1 cellular context compared by ENCODE assay signal in the genomic region with DNA sequence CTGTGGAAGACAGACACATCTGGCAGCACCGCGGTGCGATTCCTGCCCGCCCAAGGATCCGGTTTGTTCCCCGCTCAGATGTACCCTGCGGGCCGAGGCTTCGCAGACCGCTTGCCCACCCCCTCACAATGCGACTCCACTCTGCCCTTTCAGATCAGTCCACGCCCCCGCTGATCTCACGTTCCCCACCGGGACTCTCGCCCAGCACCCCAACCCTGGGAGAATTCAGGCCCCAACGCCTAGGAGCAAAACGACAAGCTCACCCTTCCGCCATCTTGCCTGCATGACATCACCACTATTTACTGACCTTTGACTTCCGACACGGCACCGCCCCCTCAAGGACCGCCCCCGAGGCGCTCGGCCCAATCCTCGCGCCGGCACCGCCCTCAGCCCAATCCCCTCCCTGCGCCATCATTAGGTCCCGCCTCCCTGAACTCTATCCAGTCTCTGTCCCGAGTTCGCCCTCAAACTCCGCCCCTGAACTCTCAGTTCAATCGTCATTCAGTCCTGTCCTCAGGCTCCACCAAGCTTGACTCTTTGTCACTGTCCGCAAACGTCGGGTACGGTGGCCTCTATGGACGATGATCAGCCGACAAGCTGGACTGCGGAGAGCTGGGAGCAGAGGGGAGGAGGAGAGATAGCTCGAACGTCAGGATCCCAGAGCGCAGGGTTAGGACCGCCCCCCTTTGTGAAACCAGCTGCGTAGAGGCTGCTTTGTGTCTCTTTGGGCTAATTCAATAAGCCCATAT.
TF ChIP-seq lines count a peak whose summit lies in the region.

A gene with protein sequence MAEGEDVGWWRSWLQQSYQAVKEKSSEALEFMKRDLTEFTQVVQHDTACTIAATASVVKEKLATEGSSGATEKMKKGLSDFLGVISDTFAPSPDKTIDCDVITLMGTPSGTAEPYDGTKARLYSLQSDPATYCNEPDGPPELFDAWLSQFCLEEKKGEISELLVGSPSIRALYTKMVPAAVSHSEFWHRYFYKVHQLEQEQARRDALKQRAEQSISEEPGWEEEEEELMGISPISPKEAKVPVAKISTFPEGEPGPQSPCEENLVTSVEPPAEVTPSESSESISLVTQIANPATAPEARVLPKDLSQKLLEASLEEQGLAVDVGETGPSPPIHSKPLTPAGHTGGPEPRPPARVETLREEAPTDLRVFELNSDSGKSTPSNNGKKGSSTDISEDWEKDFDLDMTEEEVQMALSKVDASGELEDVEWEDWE (minus strand): TSS at position 301 of the 749 bp plus-strand sequence. CDS start 27 bp downstream, at position 274.

TF ChIP-seq in HepG2, 621 proteins besides CTCF, POLR2A, EP300 and RAD21 (continued from another document and continues in another):
- TF ChIP-seq, protein P1, sequence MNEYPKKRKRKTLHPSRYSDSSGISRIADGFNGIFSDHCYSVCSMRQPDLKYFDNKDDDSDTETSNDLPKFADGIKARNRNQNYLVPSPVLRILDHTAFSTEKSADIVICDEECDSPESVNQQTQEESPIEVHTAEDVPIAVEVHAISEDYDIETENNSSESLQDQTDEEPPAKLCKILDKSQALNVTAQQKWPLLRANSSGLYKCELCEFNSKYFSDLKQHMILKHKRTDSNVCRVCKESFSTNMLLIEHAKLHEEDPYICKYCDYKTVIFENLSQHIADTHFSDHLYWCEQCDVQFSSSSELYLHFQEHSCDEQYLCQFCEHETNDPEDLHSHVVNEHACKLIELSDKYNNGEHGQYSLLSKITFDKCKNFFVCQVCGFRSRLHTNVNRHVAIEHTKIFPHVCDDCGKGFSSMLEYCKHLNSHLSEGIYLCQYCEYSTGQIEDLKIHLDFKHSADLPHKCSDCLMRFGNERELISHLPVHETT (CRISPR knock-in tag; conservative IDR thresholded peaks at IDR 0.05): 0 out of 2 replicates have a peak, but pooled peaks have one; percentile 48
- TF ChIP-seq RBFOX2 (IDR thresholded peaks at IDR 0.05; ENCODE audit: low read depth, low read length): peak; percentile 59
- TF ChIP-seq ZNF710 (CRISPR knock-in tag; IDR thresholded peaks at IDR 0.05; ENCODE audit: borderline replicate concordance): no peak
- TF ChIP-seq TAF1 (CRISPR knock-in tag; IDR thresholded peaks at IDR 0.05): peak; percentile 88
- peak; percentile 87 to 93 for TF ChIP-seq NR2F1 (CRISPR knock-in tag; IDR thresholded peaks at IDR 0.05)
- no peak; the same call in 1 of the 2 replicates for TF ChIP-seq ZSCAN9 (CRISPR knock-in tag; IDR thresholded peaks at IDR 0.05; ENCODE audit: borderline replicate concordance)
- 0 out of 2 replicates have a peak, but pooled peaks have one; percentile 60 for TF ChIP-seq MTA1 (CRISPR knock-in tag; IDR thresholded peaks at IDR 0.05; ENCODE audit: borderline replicate concordance)
- TF ChIP-seq, protein P2, sequence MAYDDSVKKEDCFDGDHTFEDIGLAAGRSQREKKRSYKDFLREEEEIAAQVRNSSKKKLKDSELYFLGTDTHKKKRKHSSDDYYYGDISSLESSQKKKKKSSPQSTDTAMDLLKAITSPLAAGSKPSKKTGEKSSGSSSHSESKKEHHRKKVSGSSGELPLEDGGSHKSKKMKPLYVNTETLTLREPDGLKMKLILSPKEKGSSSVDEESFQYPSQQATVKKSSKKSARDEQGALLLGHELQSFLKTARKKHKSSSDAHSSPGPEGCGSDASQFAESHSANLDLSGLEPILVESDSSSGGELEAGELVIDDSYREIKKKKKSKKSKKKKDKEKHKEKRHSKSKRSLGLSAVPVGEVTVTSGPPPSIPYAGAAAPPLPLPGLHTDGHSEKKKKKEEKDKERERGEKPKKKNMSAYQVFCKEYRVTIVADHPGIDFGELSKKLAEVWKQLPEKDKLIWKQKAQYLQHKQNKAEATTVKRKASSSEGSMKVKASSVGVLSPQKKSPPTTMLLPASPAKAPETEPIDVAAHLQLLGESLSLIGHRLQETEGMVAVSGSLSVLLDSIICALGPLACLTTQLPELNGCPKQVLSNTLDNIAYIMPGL (CRISPR knock-in tag; IDR thresholded peaks at IDR 0.05; ENCODE audit: borderline replicate concordance in 1 of 2, low read depth in 1 of 2): peak in 1 of 2 experiments; percentile 66; a peak in 2 of 4 replicates
- 0 out of 2 replicates have a peak, but pooled peaks have one; percentile 26 for TF ChIP-seq MED13 (CRISPR knock-in tag; IDR thresholded peaks at IDR 0.05)
- peak; percentile 94 for TF ChIP-seq NR2F6 (IDR thresholded peaks at IDR 0.05)
- TF ChIP-seq NR2F6 (CRISPR knock-in tag; IDR thresholded peaks at IDR 0.05): peak; percentile 95
- TF ChIP-seq, protein P3, sequence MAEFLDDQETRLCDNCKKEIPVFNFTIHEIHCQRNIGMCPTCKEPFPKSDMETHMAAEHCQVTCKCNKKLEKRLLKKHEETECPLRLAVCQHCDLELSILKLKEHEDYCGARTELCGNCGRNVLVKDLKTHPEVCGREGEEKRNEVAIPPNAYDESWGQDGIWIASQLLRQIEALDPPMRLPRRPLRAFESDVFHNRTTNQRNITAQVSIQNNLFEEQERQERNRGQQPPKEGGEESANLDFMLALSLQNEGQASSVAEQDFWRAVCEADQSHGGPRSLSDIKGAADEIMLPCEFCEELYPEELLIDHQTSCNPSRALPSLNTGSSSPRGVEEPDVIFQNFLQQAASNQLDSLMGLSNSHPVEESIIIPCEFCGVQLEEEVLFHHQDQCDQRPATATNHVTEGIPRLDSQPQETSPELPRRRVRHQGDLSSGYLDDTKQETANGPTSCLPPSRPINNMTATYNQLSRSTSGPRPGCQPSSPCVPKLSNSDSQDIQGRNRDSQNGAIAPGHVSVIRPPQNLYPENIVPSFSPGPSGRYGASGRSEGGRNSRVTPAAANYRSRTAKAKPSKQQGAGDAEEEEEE (CRISPR knock-in tag; IDR thresholded peaks at IDR 0.05; ENCODE audit: borderline replicate concordance): 0 out of 2 replicates have a peak, but pooled peaks have one; percentile 37
- TF ChIP-seq SIN3A (IDR thresholded peaks at IDR 0.05; ENCODE audit: borderline replicate concordance, low read depth, low read length): peak; percentile 72; the same call in 1 of the 2 replicates
- TF ChIP-seq PBX3 (CRISPR knock-in tag; IDR thresholded peaks at IDR 0.05; ENCODE audit: borderline replicate concordance): no peak
- TF ChIP-seq ZNF672 (CRISPR knock-in tag; IDR thresholded peaks at IDR 0.05): no peak
- 0 out of 2 replicates have a peak, but pooled peaks have one; percentile 43 for TF ChIP-seq PCBP1 (IDR thresholded peaks at IDR 0.05; ENCODE audit: borderline replicate concordance, low read depth, low read length)
- TF ChIP-seq ZNF547 (CRISPR knock-in tag; IDR thresholded peaks at IDR 0.05): peak; percentile 63; the same call in 1 of the 2 replicates
- TF ChIP-seq, protein P4, sequence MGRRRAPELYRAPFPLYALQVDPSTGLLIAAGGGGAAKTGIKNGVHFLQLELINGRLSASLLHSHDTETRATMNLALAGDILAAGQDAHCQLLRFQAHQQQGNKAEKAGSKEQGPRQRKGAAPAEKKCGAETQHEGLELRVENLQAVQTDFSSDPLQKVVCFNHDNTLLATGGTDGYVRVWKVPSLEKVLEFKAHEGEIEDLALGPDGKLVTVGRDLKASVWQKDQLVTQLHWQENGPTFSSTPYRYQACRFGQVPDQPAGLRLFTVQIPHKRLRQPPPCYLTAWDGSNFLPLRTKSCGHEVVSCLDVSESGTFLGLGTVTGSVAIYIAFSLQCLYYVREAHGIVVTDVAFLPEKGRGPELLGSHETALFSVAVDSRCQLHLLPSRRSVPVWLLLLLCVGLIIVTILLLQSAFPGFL (CRISPR knock-in tag; IDR thresholded peaks at IDR 0.05): 0 out of 2 replicates have a peak, but pooled peaks have one; percentile 73
- TF ChIP-seq, protein P5, sequence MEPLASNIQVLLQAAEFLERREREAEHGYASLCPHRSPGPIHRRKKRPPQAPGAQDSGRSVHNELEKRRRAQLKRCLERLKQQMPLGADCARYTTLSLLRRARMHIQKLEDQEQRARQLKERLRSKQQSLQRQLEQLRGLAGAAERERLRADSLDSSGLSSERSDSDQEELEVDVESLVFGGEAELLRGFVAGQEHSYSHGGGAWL (CRISPR knock-in tag; IDR thresholded peaks at IDR 0.05): no peak; the same call in 1 of the 2 replicates
- TF ChIP-seq, protein P6, sequence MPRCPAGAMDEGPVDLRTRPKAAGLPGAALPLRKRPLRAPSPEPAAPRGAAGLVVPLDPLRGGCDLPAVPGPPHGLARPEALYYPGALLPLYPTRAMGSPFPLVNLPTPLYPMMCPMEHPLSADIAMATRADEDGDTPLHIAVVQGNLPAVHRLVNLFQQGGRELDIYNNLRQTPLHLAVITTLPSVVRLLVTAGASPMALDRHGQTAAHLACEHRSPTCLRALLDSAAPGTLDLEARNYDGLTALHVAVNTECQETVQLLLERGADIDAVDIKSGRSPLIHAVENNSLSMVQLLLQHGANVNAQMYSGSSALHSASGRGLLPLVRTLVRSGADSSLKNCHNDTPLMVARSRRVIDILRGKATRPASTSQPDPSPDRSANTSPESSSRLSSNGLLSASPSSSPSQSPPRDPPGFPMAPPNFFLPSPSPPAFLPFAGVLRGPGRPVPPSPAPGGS (CRISPR knock-in tag; IDR thresholded peaks at IDR 0.05): peak; percentile 10; the same call in 1 of the 2 replicates
- no peak for TF ChIP-seq ZNF720 (CRISPR knock-in tag; IDR thresholded peaks at IDR 0.05)
- no peak for TF ChIP-seq ZNF775 (CRISPR knock-in tag; IDR thresholded peaks at IDR 0.05; ENCODE audit: borderline replicate concordance)
- peak; percentile 73 for TF ChIP-seq KAT8 (CRISPR knock-in tag; IDR thresholded peaks at IDR 0.05)
- TF ChIP-seq ZNF484 (CRISPR knock-in tag; IDR thresholded peaks at IDR 0.05; ENCODE audit: borderline replicate concordance, low read depth): no peak
- TF ChIP-seq SP5 (CRISPR knock-in tag; IDR thresholded peaks at IDR 0.05; ENCODE audit: borderline replicate concordance, low read depth): peak; percentile 74
- peak; percentile 55; the same call in 1 of the 2 replicates for TF ChIP-seq PHF21A (CRISPR knock-in tag; IDR thresholded peaks at IDR 0.05)
- TF ChIP-seq KAT2B (IDR thresholded peaks at IDR 0.05; ENCODE audit: borderline replicate concordance, low read depth, low read length): no peak
- no peak for TF ChIP-seq ZNF224 (CRISPR knock-in tag; IDR thresholded peaks at IDR 0.05)
- TF ChIP-seq, protein P7, sequence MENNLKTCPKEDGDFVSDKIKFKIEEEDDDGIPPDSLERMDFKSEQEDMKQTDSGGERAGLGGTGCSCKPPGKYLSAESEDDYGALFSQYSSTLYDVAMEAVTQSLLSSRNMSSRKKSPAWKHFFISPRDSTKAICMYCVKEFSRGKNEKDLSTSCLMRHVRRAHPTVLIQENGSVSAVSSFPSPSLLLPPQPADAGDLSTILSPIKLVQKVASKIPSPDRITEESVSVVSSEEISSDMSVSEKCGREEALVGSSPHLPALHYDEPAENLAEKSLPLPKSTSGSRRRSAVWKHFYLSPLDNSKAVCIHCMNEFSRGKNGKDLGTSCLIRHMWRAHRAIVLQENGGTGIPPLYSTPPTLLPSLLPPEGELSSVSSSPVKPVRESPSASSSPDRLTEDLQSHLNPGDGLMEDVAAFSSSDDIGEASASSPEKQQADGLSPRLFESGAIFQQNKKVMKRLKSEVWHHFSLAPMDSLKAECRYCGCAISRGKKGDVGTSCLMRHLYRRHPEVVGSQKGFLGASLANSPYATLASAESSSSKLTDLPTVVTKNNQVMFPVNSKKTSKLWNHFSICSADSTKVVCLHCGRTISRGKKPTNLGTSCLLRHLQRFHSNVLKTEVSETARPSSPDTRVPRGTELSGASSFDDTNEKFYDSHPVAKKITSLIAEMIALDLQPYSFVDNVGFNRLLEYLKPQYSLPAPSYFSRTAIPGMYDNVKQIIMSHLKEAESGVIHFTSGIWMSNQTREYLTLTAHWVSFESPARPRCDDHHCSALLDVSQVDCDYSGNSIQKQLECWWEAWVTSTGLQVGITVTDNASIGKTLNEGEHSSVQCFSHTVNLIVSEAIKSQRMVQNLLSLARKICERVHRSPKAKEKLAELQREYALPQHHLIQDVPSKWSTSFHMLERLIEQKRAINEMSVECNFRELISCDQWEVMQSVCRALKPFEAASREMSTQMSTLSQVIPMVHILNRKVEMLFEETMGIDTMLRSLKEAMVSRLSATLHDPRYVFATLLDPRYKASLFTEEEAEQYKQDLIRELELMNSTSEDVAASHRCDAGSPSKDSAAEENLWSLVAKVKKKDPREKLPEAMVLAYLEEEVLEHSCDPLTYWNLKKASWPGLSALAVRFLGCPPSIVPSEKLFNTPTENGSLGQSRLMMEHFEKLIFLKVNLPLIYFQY (CRISPR knock-in tag; IDR thresholded peaks at IDR 0.05; ENCODE audit: borderline replicate concordance): peak; percentile 63; the same call in 1 of the 2 replicates
- peak; percentile 95; the same call in 1 of the 2 replicates for TF ChIP-seq ZNF510 (CRISPR knock-in tag; IDR thresholded peaks at IDR 0.05; ENCODE audit: low read depth)
- 0 out of 2 replicates have a peak, but pooled peaks have one; percentile 20 for TF ChIP-seq RARG (CRISPR knock-in tag; IDR thresholded peaks at IDR 0.05; ENCODE audit: low read depth)
- no peak for TF ChIP-seq MAF1 (CRISPR knock-in tag; IDR thresholded peaks at IDR 0.05; ENCODE audit: borderline replicate concordance)
- TF ChIP-seq KDM1A (CRISPR knock-in tag; IDR thresholded peaks at IDR 0.05): peak; percentile 50; the same call in 1 of the 2 replicates
- peak; percentile 70; the same call in 1 of the 2 replicates for TF ChIP-seq ZNF788 (CRISPR knock-in tag; IDR thresholded peaks at IDR 0.05; ENCODE audit: borderline replicate concordance)
- TF ChIP-seq ZSCAN29 (CRISPR knock-in tag; conservative IDR thresholded peaks at IDR 0.05): 0 out of 2 replicates have a peak, but pooled peaks have one; percentile 22
- peak; percentile 70 for TF ChIP-seq HDAC1 (CRISPR knock-in tag; IDR thresholded peaks at IDR 0.05)
- TF ChIP-seq IRF2 (CRISPR knock-in tag; IDR thresholded peaks at IDR 0.05): peak; percentile 81
- peak; percentile 66; the same call in 1 of the 2 replicates for TF ChIP-seq ZNF772 (CRISPR knock-in tag; IDR thresholded peaks at IDR 0.05)
